14 cellular contexts compared by ENCODE assay signal in the genomic region with DNA sequence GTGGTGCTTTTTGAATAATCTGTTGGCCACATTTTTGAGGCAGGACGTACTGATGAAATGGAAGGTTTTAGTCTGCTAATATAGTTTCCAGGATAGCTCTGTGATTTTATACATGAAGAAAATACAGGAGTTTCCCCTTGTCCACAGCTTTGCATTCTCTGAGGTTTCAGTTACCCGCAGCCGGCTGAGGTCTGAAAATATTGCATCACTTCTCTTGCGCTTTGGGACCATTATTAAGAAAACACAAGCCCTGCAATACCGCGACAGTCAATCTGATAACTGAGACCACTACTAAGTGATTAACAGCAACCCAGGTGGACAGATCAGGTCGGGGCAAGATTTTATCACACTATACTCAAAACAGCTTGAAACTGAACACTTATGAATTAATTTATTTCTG. TPM values are rescaled to one million over a fixed set of nuclear protein-coding genes. Genes with fewer than 3 reads are reported as not detected.
A peak's percentile ranks its signal among the peaks of the same experiment; 100 is the strongest.
DNase-seq lines count a peak whose midpoint lies in the region; ATAC-seq and FAIRE-seq lines count a peak whose summit lies in the region.
"Had no signal": no experiment of that assay in that cellular context is flagged by ENCODE, and none has a peak within 500 bp of the region (broad histone marks: within the 10 kb centered on the region; RNA-seq: fewer than 3 reads in every experiment).

No MANE protein-coding gene starts in this region.

- FAIRE-seq in frontal cortex (lab: Jason Lieb, UNC): no peak

- DNase-seq in GF-D8 (lab: John Stamatoyannopoulos, UW): peak; percentile 84
- DNase-seq in H4 (ENCODE audit: low spot score): peak; percentile 13
- peak; percentile 1 for DNase-seq in T-helper 22 cell (ENCODE audit: low read depth)
- no peak for DNase-seq in left lobe of liver (ENCODE audit: low spot score)
- DNase-seq in KBM-7: no peak
- DNase-seq in SW 1271 (lab: John Stamatoyannopoulos, UW): no peak
- DNase-seq in frontal cortex (ENCODE audit: low spot score in 2 of 2): no peak
- DNase-seq: activated CD4-positive, CD25-positive, alpha-beta regulatory T cell treated with anti-CD3 and anti-CD28 coated beads, Interleukin-2, amount 50 U/mL, for 72 hours; brain microvascular endothelial cell; Calu3; GOT3; NCI-H1436 treated with DMSO at 0.1 percent for 48 hours; ovary had no signal

- in situ Hi-C loops in KBM-7 (cut with MboI; ENCODE audit: low pct_unique_long_range_greater_than_20kb, low sequenced_read_pairs): no loop called here

- peak; percentile 54 for ATAC-seq in left lobe of liver
- ATAC-seq in GM21825 (IDR thresholded peaks at IDR 0.05; ENCODE audit: unreplicated experiment): no peak

RNA-seq across cellular contexts. Expression of gene BLM, which starts 33.0 kb away (rescaled TPM):
- 11.0 and 12.1 TPM in 2 replicates for total RNA-seq in H4 (2014; rRNA removed; shearing (Covaris generic))
- total RNA-seq in left lobe of liver (0.68 TPM), frontal cortex (3.3 TPM)

Comparison
In these comparisons a context has a peak if more than half of its experiments do, and no peak if none do; other contexts are left out.
1. DNase-seq: peak in GF-D8 (single experiment), H4 (single experiment) and T-helper 22 cell (single experiment); none in left lobe of liver (single experiment), KBM-7 (single experiment), SW 1271 (0 of 2) and frontal cortex (0 of 2).